8 cellular contexts compared by ENCODE assay signal in the genomic region with DNA sequence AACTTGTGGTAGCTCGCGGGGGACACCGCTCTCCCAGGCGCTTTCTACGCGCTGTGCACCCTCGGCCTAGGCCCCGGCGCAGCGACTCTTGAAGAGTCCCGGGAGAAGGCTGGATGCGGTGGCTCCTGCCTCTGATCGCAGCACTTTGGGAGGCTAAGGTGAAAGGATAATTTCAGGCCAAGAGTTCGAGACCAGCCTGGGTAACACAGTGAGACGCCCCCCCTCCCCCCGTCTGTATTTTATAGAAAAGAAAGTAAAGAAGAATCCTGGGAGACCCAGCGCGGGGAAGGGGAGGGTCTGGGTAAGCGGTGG. TPM values are rescaled to one million over a fixed set of nuclear protein-coding genes. Genes with fewer than 3 reads are reported as not detected.
DNase-seq lines count a peak whose midpoint lies in the region; ATAC-seq, FAIRE-seq and TF ChIP-seq lines count a peak whose summit lies in the region.

No MANE protein-coding gene starts in this region.

- H4K20me1 ChIP-seq in GM12878 (ENCODE audit: control insufficient read depth, insufficient read depth), result no peaks in the 10 kb centered on the region

- H3K9ac ChIP-seq in GM12878 (ENCODE audit: control insufficient read depth, insufficient read depth, low read length), result no peak overlapping the region

- intact Hi-C loops in GM12878 (cut with micrococcal nuclease; ENCODE audit: unreplicated experiment) (loop anchor here (2.0 kb wide), 1 partner anchor 40 kb away; a partner anchor contains a TSS), right lobe of liver (cut with DNase I) (no loop called here), testis (cut with DNase I; ENCODE audit: low total_unique reads) (no loop called here)

- H3K27me3 ChIP-seq in GM12878 (replicated peaks in 1 of 2; ENCODE audit: control insufficient read depth in 2 of 2, insufficient read depth in 2 of 2, low read length in 1 of 2) (peaks cover 2 to 8% of the 10 kb centered on the region in 2 experiments; a peak in 2 of 4 replicates), right lobe of liver (no peaks in the 10 kb centered on the region), testis (no peaks in the 10 kb centered on the region)

- FAIRE-seq in GM12878 (lab: Jason Lieb, UNC), result no peak

- peak overlapping the region; percentile 53 for H2AFZ ChIP-seq in GM12878 (ENCODE audit: control insufficient read depth, low read depth, low read length)

- ATAC-seq in GM12878, result no peak
- no peak for ATAC-seq in right lobe of liver
- no peak for ATAC-seq in GM18907 (IDR thresholded peaks at IDR 0.05; ENCODE audit: unreplicated experiment)
- ATAC-seq in HG03442 (IDR thresholded peaks at IDR 0.05; ENCODE audit: unreplicated experiment), result no peak

- H3K4me3 ChIP-seq in GM12878 (peak overlapping the region; percentile 82), right lobe of liver (peak overlapping the region; percentile 45 to 62 (median 52)), testis (peak overlapping the region; percentile 52 to 63)

- WGBS in GM12878 (ENCODE audit: insufficient coverage, insufficient replicate concordance, low lambda C conversion rate, missing lambda C conversion rate), result 5% methylated on average over 19 of the region's 19 CpGs
- WGBS in right lobe of liver (ENCODE audit: insufficient coverage, low coverage, low lambda C conversion rate, missing lambda C conversion rate), result 19% methylated on average over 12 of the region's 19 CpGs
- WGBS in testis, 2 donors, result 7 to 11% methylated on average over 19 of the region's 19 CpGs

- no peak overlapping the region for H3K27ac Mint-ChIP-seq in T-helper 2 cell treated with Interferon-gamma antibody and Interleukin-4, amounts not matched to agents 5 μg/mL and 100 μg/mL, for 36 hours

- CTCF ChIA-PET in GM12878 (lab: Yijun Ruan, JAX), result no interaction called here

- H3K4me2 ChIP-seq in GM12878 (ENCODE audit: control insufficient read depth, insufficient read depth), result peak overlapping the region; percentile 80

- peaks cover 21% of the 10 kb centered on the region for H3K4me1 Mint-ChIP-seq in T-helper 2 cell treated with Interferon-gamma antibody and Interleukin-4, amounts not matched to agents 5 μg/mL and 100 μg/mL, for 36 hours (ENCODE audit: low read depth)

- TF ChIP-seq EP300 in GM12878 (IDR thresholded peaks at IDR 0.05; ENCODE audit: borderline replicate concordance in 1 of 2, control insufficient read depth in 1 of 2, low read depth in 2 of 2, low read length in 2 of 2), result no peak

- no peaks in the 10 kb centered on the region for H3K79me2 ChIP-seq in GM12878 (ENCODE audit: control insufficient read depth, insufficient read depth, low read length)

- H3K9me3 ChIP-seq in GM12878 (replicated peaks; ENCODE audit: control insufficient read depth, insufficient read depth, low read length), result no peaks in the 10 kb centered on the region
- H3K9me3 ChIP-seq in right lobe of liver, result no peaks in the 10 kb centered on the region
- no peaks in the 10 kb centered on the region for H3K9me3 ChIP-seq in testis

- no TSS peak for BruUV-seq in GM12878 (replicated peaks; lab: Mats Ljungman, UMichigan)

- POLR2A ChIA-PET in GM12878 (lab: Charles Lee), result no interaction called here

- H3K36me3 Mint-ChIP-seq in T-helper 2 cell treated with Interferon-gamma antibody and Interleukin-4, amounts not matched to agents 5 μg/mL and 100 μg/mL, for 36 hours (ENCODE audit: low read depth), result no peaks in the 10 kb centered on the region

- in situ Hi-C loops in GM12878 (cut with MboI), result no loop called here

- peaks cover 14% of the 10 kb centered on the region for H3K4me1 ChIP-seq in GM12878 (ENCODE audit: control insufficient read depth, insufficient read depth, low read length)
- peaks cover 0 to 16% (median 5%) of the 10 kb centered on the region in 4 donors for H3K4me1 ChIP-seq in right lobe of liver
- peaks cover 2% of the 10 kb centered on the region for H3K4me1 ChIP-seq in testis

- H3K36me3 ChIP-seq in GM12878 (ENCODE audit: control insufficient read depth in 2 of 2, insufficient read depth in 2 of 2, low read length in 1 of 2), result no peaks in the 10 kb centered on the region
- no peaks in the 10 kb centered on the region for H3K36me3 ChIP-seq in right lobe of liver
- no peaks in the 10 kb centered on the region for H3K36me3 ChIP-seq in testis (ENCODE audit: low read depth, missing control alignments)

- DNase-seq in T-helper 2 cell treated with Interferon-gamma antibody and Interleukin-4, amounts not matched to agents 5 μg/mL and 100 μg/mL, for 36 hours (ENCODE audit: low spot score), result no peak
- DNase-seq in T-helper 2 cell (no peak), GM12878 (ENCODE audit: low read depth, low spot score) (no peak), right lobe of liver (no peak), testis (no peak), GDM1 (lab: John Stamatoyannopoulos, UW) (no peak)

- no peak for TF ChIP-seq CTCF in GM12878 (IDR thresholded peaks at IDR 0.05 in 2 of 3, conservative IDR thresholded peaks at IDR 0.05 in 1 of 3; ENCODE audit: control insufficient read depth in 2 of 3, extremely low read depth in 1 of 3, insufficient read depth in 1 of 3, low read depth in 3 of 3, low read length in 3 of 3)
- no peak for TF ChIP-seq CTCF in right lobe of liver (IDR thresholded peaks at IDR 0.05)
- TF ChIP-seq CTCF in testis (IDR thresholded peaks at IDR 0.05), result no peak

- RAD21 ChIA-PET in GM12878 (lab: Charles Lee; ENCODE audit: unreplicated experiment), result no interaction called here

- SMC1A ChIA-PET in GM12878 (lab: Charles Lee; ENCODE audit: uncharacterized antibody, unreplicated experiment), result interaction anchor here (0.6 kb wide), 1 partner anchor 107 kb away, joined by 3 read pairs; no protein-coding TSS in a partner anchor

- no peak overlapping the region for H3K27ac ChIP-seq in GM12878 (ENCODE audit: control insufficient read depth, insufficient read depth)
- H3K27ac ChIP-seq in right lobe of liver, result no peak overlapping the region
- H3K27ac ChIP-seq in testis, result no peak overlapping the region

- TF ChIP-seq POLR2A in GM12878 (IDR thresholded peaks at IDR 0.05; ENCODE audit: low read depth, low read length), result no peak
- no peak for TF ChIP-seq POLR2A in right lobe of liver (IDR thresholded peaks at IDR 0.05)
- TF ChIP-seq POLR2A in testis (IDR thresholded peaks at IDR 0.05), result no peak

- H3K27me3 Mint-ChIP-seq in T-helper 2 cell treated with Interferon-gamma antibody and Interleukin-4, amounts not matched to agents 5 μg/mL and 100 μg/mL, for 36 hours (ENCODE audit: low read depth), result peaks cover 40% of the 10 kb centered on the region

- H3K4me3 Mint-ChIP-seq in T-helper 2 cell treated with Interferon-gamma antibody and Interleukin-4, amounts not matched to agents 5 μg/mL and 100 μg/mL, for 36 hours, result peak overlapping the region; percentile 56

- no peak for TF ChIP-seq RAD21 in GM12878 (IDR thresholded peaks at IDR 0.05; ENCODE audit: insufficient read depth, low read depth, low read length)

- no peaks in the 10 kb centered on the region for H3K9me3 Mint-ChIP-seq in T-helper 2 cell treated with Interferon-gamma antibody and Interleukin-4, amounts not matched to agents 5 μg/mL and 100 μg/mL, for 36 hours

RNA-seq across cellular contexts. Expression of a gene that starts 0.4 kb away (rescaled TPM):
- 1.3 and 1.8 TPM in 2 replicates for total RNA-seq in GM12878 (2013; cell fraction: nucleolus; rRNA removed)
- total RNA-seq in GM12878 (2014; rRNA removed) (0.65 and 0.79 TPM in 2 replicates), GM12878 (2014; rRNA removed; fragmentation: Illumina TruSeq; extraction: Trizol) (0.27 and 0.28 TPM in 2 replicates), GM12878 (2021) (0.77 and 1.3 TPM in 2 replicates), right lobe of liver (1 to 10 TPM; 2.1 to 7.4 (median 3.8) TPM), testis (10 to 100 TPM; 36.1 to 39.4 TPM)
- 0.75 TPM for polyA plus RNA-seq in GM12878 (2011; ENCODE audit: low read depth)
- polyA plus RNA-seq in GM12878 (2011; rRNA removed) (4.5 and 5.8 TPM in 2 replicates), GM12878 (2014; fragmentation: Illumina TruSeq; extraction: Trizol) (0.44 and 0.54 TPM in 2 replicates), GM12878 (2014; fragmentation: Nextera tagmentation; extraction: Ambion mirVana) (under 1 TPM; 0.23 to 0.49 TPM), GM12878 (2014; rRNA removed) (1.2 TPM in 2 replicates), GM12878 (2016; fragmentation: Nextera tagmentation; extraction: Ambion mirVana) (under 1 TPM; 0.21 to 0.88 TPM), testis (ENCODE audit: insufficient read depth, low read depth, low replicate concordance) (15.0 TPM)
- 7.2 and 8.2 TPM in 2 replicates for polyA plus RNA-seq in GM12878 (2011; cell fraction: cytosol; rRNA removed)
- 2.8 and 4.8 TPM in 2 replicates for polyA plus RNA-seq in GM12878 (2011; cell fraction: nucleus; rRNA removed)
- 1.2 and 1.4 TPM in 2 replicates for polyA plus RNA-seq in GM12878 (2012)
- 2.9 and 3.6 TPM in 2 replicates for polyA minus RNA-seq in GM12878 (2011; rRNA and poly(A)+ RNA removed)
- 0.94 and 1.6 TPM in 2 replicates for polyA minus RNA-seq in GM12878 (2011; cell fraction: cytosol; rRNA and poly(A)+ RNA removed)
- 1.1 and 1.6 TPM in 2 replicates for polyA minus RNA-seq in GM12878 (2011; cell fraction: nucleus; rRNA and poly(A)+ RNA removed)

RNA-seq across cellular contexts. Expression of a gene that starts 39.8 kb away (rescaled TPM):
- 9.4 and 9.6 TPM in 2 replicates for total RNA-seq in GM12878 (2013; cell fraction: nucleolus; rRNA removed)
- total RNA-seq in GM12878 (2014; rRNA removed) (30.9 and 35.8 TPM in 2 replicates), GM12878 (2014; rRNA removed; fragmentation: Illumina TruSeq; extraction: Trizol) (26.3 and 27.4 TPM in 2 replicates), GM12878 (2021) (25.5 and 28.5 TPM in 2 replicates), right lobe of liver (10 to 100 TPM; 19.3 to 26.8 (median 22.0) TPM), testis (10 to 100 TPM; 88.8 to 92.4 TPM)
- polyA plus RNA-seq in GM12878 (2011; ENCODE audit: low read depth), result 17.5 TPM
- polyA plus RNA-seq in GM12878 (2011; rRNA removed) (51.1 and 56.6 TPM in 2 replicates), GM12878 (2014; fragmentation: Illumina TruSeq; extraction: Trizol) (33.6 and 35.5 TPM in 2 replicates), GM12878 (2014; fragmentation: Nextera tagmentation; extraction: Ambion mirVana) (10 to 100 TPM; 12.5 to 20.5 TPM), GM12878 (2014; rRNA removed) (21.7 and 23.9 TPM in 2 replicates), GM12878 (2016; fragmentation: Nextera tagmentation; extraction: Ambion mirVana) (10 to 100 TPM; 44.2 to 50.9 TPM), testis (ENCODE audit: insufficient read depth, low read depth, low replicate concordance) (128 TPM)
- 35.3 and 41.2 TPM in 2 replicates for polyA plus RNA-seq in GM12878 (2011; cell fraction: cytosol; rRNA removed)
- 17.4 and 18.8 TPM in 2 replicates for polyA plus RNA-seq in GM12878 (2011; cell fraction: nucleus; rRNA removed)
- polyA plus RNA-seq in GM12878 (2012), result 19.1 and 21.0 TPM in 2 replicates
- 24.3 and 31.6 TPM in 2 replicates for polyA minus RNA-seq in GM12878 (2011; rRNA and poly(A)+ RNA removed)
- 12.7 and 22.0 TPM in 2 replicates for polyA minus RNA-seq in GM12878 (2011; cell fraction: cytosol; rRNA and poly(A)+ RNA removed)
- 5.2 and 6.2 TPM in 2 replicates for polyA minus RNA-seq in GM12878 (2011; cell fraction: nucleus; rRNA and poly(A)+ RNA removed)

Comparison
In these comparisons a context has a peak if more than half of its experiments do, and no peak if none do; other contexts are left out.
1. RNA of a gene that starts 0.4 kb away (total RNA-seq): 36.1 to 39.4 TPM in testis; 2.1 to 7.4 TPM in right lobe of liver and 0.27 to 1.8 TPM in GM12878; every median in the first group is over 4 times any median in the second.
2. Peak in every context shown above with its lines, with median percentiles within 50 percentile points of each other: H3K4me3 ChIP-seq.